19 cellular contexts compared by ENCODE assay signal in the genomic region with DNA sequence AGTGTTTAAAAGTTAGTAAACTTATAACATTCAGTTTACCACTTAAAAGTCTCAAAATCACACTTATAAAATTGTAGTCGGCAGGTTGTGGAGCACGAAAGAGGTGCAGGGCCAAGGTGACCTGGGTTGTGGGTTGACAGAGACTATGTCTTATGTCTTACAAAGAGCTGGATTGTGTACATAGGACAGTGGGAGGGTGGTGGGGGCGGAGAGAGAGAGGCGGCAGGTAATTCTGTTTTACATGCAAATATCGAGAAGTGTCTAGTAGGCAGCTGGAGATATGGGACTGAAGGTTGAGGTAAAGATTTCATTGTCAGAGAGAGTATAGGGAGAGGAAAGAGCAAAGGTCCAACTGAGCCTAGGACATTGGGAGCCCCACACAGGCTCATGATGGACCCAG. TPM values are rescaled to one million over a fixed set of nuclear protein-coding genes. Genes with fewer than 3 reads are reported as not detected.
DNase-seq lines count a peak whose midpoint lies in the region; ATAC-seq, FAIRE-seq and TF ChIP-seq lines count a peak whose summit lies in the region.
"Had no signal": no experiment of that assay in that cellular context is flagged by ENCODE, and none has a peak within 500 bp of the region (broad histone marks: within the 10 kb centered on the region; RNA-seq: fewer than 3 reads in every experiment).

No MANE protein-coding gene starts in this region.

- TF ChIP-seq CTCF in GM23338 (conservative IDR thresholded peaks at IDR 0.05; ENCODE audit: low read depth in 2 of 2) (no peak), H1 (IDR thresholded peaks at IDR 0.05; ENCODE audit: control extremely low read depth in 1 of 3, insufficient read depth in 1 of 3, low read depth in 1 of 3, low read length in 3 of 3) (no peak)

- H4K5ac ChIP-seq in H1 (ENCODE audit: insufficient read length, low read depth, low read length) (no peak overlapping the region), mesendoderm (ENCODE audit: low read length) (no peak overlapping the region)

- no peak for ATAC-seq in GM23338

- peaks cover 21% of the 10 kb centered on the region for H3K4me1 Mint-ChIP-seq in GM23338
- H3K4me1 Mint-ChIP-seq: CD4-positive, alpha-beta memory T cell; IgD-negative memory B cell had no signal

- H2AFZ ChIP-seq in GM23338 (peak overlapping the region; percentile 72), H1 (ENCODE audit: low read length) (no peak overlapping the region), trophoblast cell (ENCODE audit: insufficient read depth, low read length, poor library complexity) (no peak overlapping the region)

- no peaks in the 10 kb centered on the region for H3K23me2 ChIP-seq in H1 (ENCODE audit: low read depth, low read length)

- H3K36me3 ChIP-seq in GM23338 (ENCODE audit: insufficient read depth) = no peaks in the 10 kb centered on the region
- H3K36me3 ChIP-seq in H1 (ENCODE audit: control insufficient read depth in 2 of 4, insufficient read depth in 4 of 4, low read length in 3 of 4) = no peaks in the 10 kb centered on the region
- no peaks in the 10 kb centered on the region for H3K36me3 ChIP-seq in trophoblast cell (ENCODE audit: control insufficient read depth in 1 of 2, insufficient read depth in 2 of 2, low read length in 2 of 2)
- no peaks in the 10 kb centered on the region for H3K36me3 ChIP-seq in mesendoderm (ENCODE audit: control insufficient read depth, insufficient read depth, low read length)
- H3K36me3 ChIP-seq: BLaER1, HAP-1 had no signal

- 92% methylated on average over 5 of the region's 5 CpGs; no CpG with 5 or more reads in 1 of the 2 experiments for WGBS in H1 (ENCODE audit: extremely low coverage in 1 of 2, insufficient coverage in 1 of 2, insufficient read length in 1 of 2, insufficient replicate concordance in 2 of 2, low coverage in 1 of 2, low lambda C conversion rate in 2 of 2, missing lambda C conversion rate in 1 of 2), 2 experiments
- no CpG with 5 or more reads among the region's 5 CpGs for WGBS in trophoblast cell (ENCODE audit: extremely low coverage, insufficient coverage, insufficient read length)
- WGBS in mesendoderm (ENCODE audit: extremely low coverage, insufficient coverage, low lambda C conversion rate) = no CpG with 5 or more reads among the region's 5 CpGs

- DNase-seq in GM23338 (ENCODE audit: low spot score) (no peak), NCI-H526 (lab: John Stamatoyannopoulos, UW) (peak; percentile 67 to 69), H1 (ENCODE audit: low read depth in 1 of 2, low spot score in 2 of 2) (no peak), trophoblast cell (no peak), H54 (ENCODE audit: insufficient read length, low spot score) (no peak), RKO (ENCODE audit: low spot score) (no peak), mesendoderm (no peak)
- DNase-seq: 8988T; CD4-positive, alpha-beta memory T cell; DMS153; DMS79; GDM1 had no signal

- H3K79me1 ChIP-seq in H1 (ENCODE audit: low read depth, low read length) = no peaks in the 10 kb centered on the region
- peaks cover 6% of the 10 kb centered on the region for H3K79me1 ChIP-seq in trophoblast cell (ENCODE audit: low read length)
- no peaks in the 10 kb centered on the region for H3K79me1 ChIP-seq in mesendoderm (ENCODE audit: low read length)

- no peaks in the 10 kb centered on the region for H3K27me3 Mint-ChIP-seq in GM23338 (ENCODE audit: insufficient read depth, low read depth, poor library complexity)

- H3K27ac ChIP-seq in GM23338 (ENCODE audit: low read depth) (no peak overlapping the region), H1 (ENCODE audit: low read depth, low read length) (no peak overlapping the region), trophoblast cell (ENCODE audit: low read depth, low read length) (no peak overlapping the region), mesendoderm (ENCODE audit: low read depth, low read length) (no peak overlapping the region)
- H3K27ac ChIP-seq: BLaER1 had no signal

- H3K4me3 ChIP-seq in GM23338 (no peak overlapping the region), H1 (ENCODE audit: extremely low read depth in 1 of 4, insufficient read depth in 2 of 4, low read depth in 3 of 4, low read length in 4 of 4) (no peak overlapping the region), trophoblast cell (ENCODE audit: low read depth, low read length) (no peak overlapping the region), mesendoderm (ENCODE audit: low read length) (no peak overlapping the region)
- H3K4me3 ChIP-seq: BLaER1, HAP-1 had no signal

- FAIRE-seq in H1 (lab: Jason Lieb, UNC) (no peak), H54 (lab: Jason Lieb, UNC) (no peak)
- FAIRE-seq: GM12892, GM18507, HTR-8/SVneo had no signal

- H3K36me3 Mint-ChIP-seq in GM23338 (ENCODE audit: low read depth) = 0 out of 3 replicates have a peak, but pooled peaks cover 2% of the 10 kb centered on the region
- H3K36me3 Mint-ChIP-seq: CD14-positive monocyte; CD4-positive, alpha-beta memory T cell had no signal

- no peak overlapping the region for H4K12ac ChIP-seq in trophoblast cell (ENCODE audit: low read depth, low read length)

- no peak for TF ChIP-seq EP300 in H1 (IDR thresholded peaks at IDR 0.05; ENCODE audit: borderline replicate concordance in 1 of 2, low read depth in 2 of 2, low read length in 2 of 2)

- H3K23ac ChIP-seq in H1 (ENCODE audit: insufficient read length) (no peak overlapping the region), trophoblast cell (ENCODE audit: low read length) (no peak overlapping the region), mesendoderm (ENCODE audit: low read length) (no peak overlapping the region)

- no peak overlapping the region for H2BK20ac ChIP-seq in H1 (ENCODE audit: low read length)

- H3K27me3 ChIP-seq in GM23338 (ENCODE audit: insufficient read depth) (no peaks in the 10 kb centered on the region), H1 (replicated peaks in 1 of 4; ENCODE audit: control insufficient read depth in 3 of 4, extremely low read depth in 1 of 4, insufficient read depth in 3 of 4, low read length in 3 of 4) (no peaks in the 10 kb centered on the region), trophoblast cell (ENCODE audit: insufficient read depth, low read length) (no peaks in the 10 kb centered on the region), mesendoderm (ENCODE audit: insufficient read depth, low read length, poor library complexity) (no peaks in the 10 kb centered on the region)
- H3K27me3 ChIP-seq: BLaER1 had no signal

- TF ChIP-seq POLR2A in H1 (IDR thresholded peaks at IDR 0.05; ENCODE audit: control extremely low read depth in 1 of 2, low read depth in 2 of 2, low read length in 2 of 2) = no peak
- no peak for TF ChIP-seq POLR2A in H54 (IDR thresholded peaks at IDR 0.05; ENCODE audit: low read depth, low read length)

- H3K27ac Mint-ChIP-seq in GM23338 = no peak overlapping the region
- H3K27ac Mint-ChIP-seq: CD4-positive, alpha-beta memory T cell; IgD-negative memory B cell had no signal

- no peak overlapping the region for H2BK15ac ChIP-seq in H1 (ENCODE audit: low read length)
- no peak overlapping the region for H2BK15ac ChIP-seq in mesendoderm (replicated peaks; ENCODE audit: low read depth)

- H3F3A ChIP-seq in GM23338 (replicated peaks; ENCODE audit: low read depth) = no peaks in the 10 kb centered on the region

- no peak overlapping the region for H3K14ac ChIP-seq in H1 (ENCODE audit: insufficient read length)
- H3K14ac ChIP-seq in trophoblast cell (ENCODE audit: low read length) = no peak overlapping the region

- no peak overlapping the region for H3K4me2 ChIP-seq in GM23338
- no peak overlapping the region for H3K4me2 ChIP-seq in H1 (ENCODE audit: insufficient read depth in 1 of 2, low read depth in 2 of 2, low read length in 2 of 2)
- no peak overlapping the region for H3K4me2 ChIP-seq in trophoblast cell (ENCODE audit: low read length)
- no peak overlapping the region for H3K4me2 ChIP-seq in mesendoderm (ENCODE audit: low read length)
- H3K4me2 ChIP-seq: BLaER1 had no signal

- H2BK12ac ChIP-seq in H1 (ENCODE audit: low read depth, low read length) = no peak overlapping the region
- peak overlapping the region; percentile 82 for H2BK12ac ChIP-seq in trophoblast cell (ENCODE audit: low read length)

- POLR2A ChIA-PET in H1 (lab: Charles Lee; ENCODE audit: partially characterized antibody) = no interaction called here

- peak overlapping the region; percentile 13; the same call in 1 of the 2 replicates for H3K18ac ChIP-seq in H1 (ENCODE audit: extremely low read depth, low read length)
- H3K18ac ChIP-seq in trophoblast cell (ENCODE audit: low read length) = no peak overlapping the region
- no peak overlapping the region for H3K18ac ChIP-seq in mesendoderm (ENCODE audit: low read length)

- TF ChIP-seq RAD21 in H1 (IDR thresholded peaks at IDR 0.05 in 1 of 2, conservative IDR thresholded peaks at IDR 0.05 in 1 of 2; ENCODE audit: low read depth in 2 of 2, low read length in 2 of 2) = no peak

- H3K4ac ChIP-seq in H1 (replicated peaks; ENCODE audit: insufficient read length, low read depth, low read length) (no peak overlapping the region), trophoblast cell (ENCODE audit: low read depth, low read length) (no peak overlapping the region), mesendoderm (ENCODE audit: low read depth, low read length) (no peak overlapping the region)

- H3K56ac ChIP-seq in H1 (replicated peaks; ENCODE audit: insufficient read length, low read depth, low read length) (no peak overlapping the region), mesendoderm (ENCODE audit: low read length) (no peak overlapping the region)

- H4K20me1 ChIP-seq in GM23338 (replicated peaks; ENCODE audit: insufficient read depth) (no peaks in the 10 kb centered on the region), H1 (replicated peaks in 1 of 2; ENCODE audit: control insufficient read depth in 1 of 2, insufficient read depth in 2 of 2, low read length in 2 of 2) (no peaks in the 10 kb centered on the region)
- H4K20me1 ChIP-seq: BLaER1 had no signal

- H2AK5ac ChIP-seq in H1 (ENCODE audit: low read depth, low read length) (no peak overlapping the region), trophoblast cell (ENCODE audit: low read length) (no peak overlapping the region), mesendoderm (ENCODE audit: low read length) (no peak overlapping the region)

- peaks cover 10% of the 10 kb centered on the region; the same call in 1 of the 2 replicates for H3K9me2 ChIP-seq in GM23338 (ENCODE audit: insufficient read depth)

- no peak overlapping the region for H3K9ac ChIP-seq in H1 (replicated peaks in 1 of 4; ENCODE audit: extremely low read depth in 1 of 4, low read depth in 3 of 4, low read length in 3 of 4)
- H3K9ac ChIP-seq in trophoblast cell (ENCODE audit: low read length) = no peak overlapping the region
- no peak overlapping the region for H3K9ac ChIP-seq in mesendoderm (ENCODE audit: low read length)
- H3K9ac ChIP-seq: BLaER1 had no signal

- H2BK120ac ChIP-seq in H1 (replicated peaks; ENCODE audit: low read depth, low read length) (no peak overlapping the region), trophoblast cell (ENCODE audit: insufficient read depth, low read length, poor library complexity) (no peak overlapping the region), mesendoderm (ENCODE audit: low read depth, low read length) (no peak overlapping the region)

- H4K91ac ChIP-seq in H1 (replicated peaks; ENCODE audit: insufficient read length, low read length) (no peak overlapping the region), trophoblast cell (ENCODE audit: low read depth, low read length) (no peak overlapping the region)

- H3K4me3 Mint-ChIP-seq in GM23338 = no peak overlapping the region
- H3K4me3 Mint-ChIP-seq: CD14-positive monocyte; CD4-positive, alpha-beta memory T cell had no signal

- H2BK5ac ChIP-seq in H1 (ENCODE audit: low read depth, low read length) (no peak overlapping the region), trophoblast cell (ENCODE audit: low read depth, low read length, poor library complexity) (no peak overlapping the region), mesendoderm (ENCODE audit: low read length) (no peak overlapping the region)

- no peaks in the 10 kb centered on the region for H3K9me3 ChIP-seq in H1 (ENCODE audit: insufficient read depth in 2 of 2, low read depth in 1 of 2, low read length in 1 of 2)
- peaks cover 2% of the 10 kb centered on the region for H3K9me3 ChIP-seq in trophoblast cell (ENCODE audit: insufficient read depth, low read depth, low read length)
- H3K9me3 ChIP-seq: BLaER1, HAP-1 had no signal

- peaks cover 14% of the 10 kb centered on the region for H3K4me1 ChIP-seq in GM23338 (ENCODE audit: insufficient read depth)
- H3K4me1 ChIP-seq in H1 (replicated peaks in 1 of 4; ENCODE audit: control insufficient read depth in 3 of 4, insufficient read depth in 4 of 4, low read length in 3 of 4) = peaks cover 0 to 11% (median 3%) of the 10 kb centered on the region in 4 experiments; a peak in 5 of 7 replicates
- H3K4me1 ChIP-seq in trophoblast cell (ENCODE audit: control insufficient read depth in 1 of 2, insufficient read depth in 2 of 2, low read length in 2 of 2) = peaks cover 2 to 7% of the 10 kb centered on the region in 2 experiments
- no peaks in the 10 kb centered on the region for H3K4me1 ChIP-seq in mesendoderm (ENCODE audit: control insufficient read depth, low read depth, low read length)
- H3K4me1 ChIP-seq: BLaER1, HAP-1 had no signal

- H4K8ac ChIP-seq in H1 (ENCODE audit: extremely low read depth, insufficient read depth, low read length) (no peak overlapping the region), trophoblast cell (ENCODE audit: low read depth, low read length) (no peak overlapping the region), mesendoderm (ENCODE audit: low read depth, low read length) (no peak overlapping the region)

- CTCF ChIA-PET in H1 (lab: Charles Lee; ENCODE audit: partially characterized antibody) = interaction anchor here (1.1 to 1.5 kb wide), 2 partner anchors 24 to 92 kb away, joined by 3 read pairs; no protein-coding TSS in a partner anchor

- 0 out of 3 replicates have a peak, but pooled peaks cover 3% of the 10 kb centered on the region for H3K9me3 Mint-ChIP-seq in GM23338
- H3K9me3 Mint-ChIP-seq: CD4-positive, alpha-beta memory T cell; IgD-negative memory B cell had no signal

- H3K79me2 ChIP-seq in GM23338 (replicated peaks; ENCODE audit: insufficient read depth) (no peaks in the 10 kb centered on the region), H1 (ENCODE audit: control insufficient read depth in 1 of 2, insufficient read depth in 2 of 2, low read length in 2 of 2) (no peaks in the 10 kb centered on the region), trophoblast cell (ENCODE audit: control insufficient read depth, insufficient read depth, low read length, poor library complexity) (no peaks in the 10 kb centered on the region), mesendoderm (ENCODE audit: control insufficient read depth, insufficient read depth, low read length) (no peaks in the 10 kb centered on the region)

RNA-seq across cellular contexts. Expression of a gene that starts 28.2 kb away (rescaled TPM):
- total RNA-seq in GM23338 (2014; rRNA removed; shearing (Covaris generic)) = 12.2 and 16.5 TPM in 2 replicates
- polyA plus RNA-seq in GM23338 (2016; fragmentation: Nextera tagmentation; extraction: Ambion mirVana) (5.5 and 6.7 TPM in 2 replicates), H1 (2011; rRNA removed) (8.2 and 8.5 TPM in 2 replicates)
- total RNA-seq in H1 (2021; fragmentation: NEBNext Ultra II Directional; extraction: Animal tissue kit (Norgen Biotek cat#: 25700)) = 14.0 and 14.4 TPM in 2 replicates
- polyA plus RNA-seq in H1 (2011; cell fraction: cytosol; rRNA removed) = 8.6 TPM
- polyA plus RNA-seq in H1 (2011; cell fraction: nucleus; rRNA removed) = 17.3 TPM
- polyA plus RNA-seq in H1 (2012, experiment 1 of 2) = 7.3 to 9.6 TPM (median 8.3 TPM) in 4 replicates
- 2.0 TPM for polyA plus RNA-seq in H1 (2012, experiment 2 of 2)
- 7.5 TPM for polyA plus RNA-seq in H1 (2013, experiment 1 of 2)
- polyA plus RNA-seq in H1 (2013, experiment 2 of 2) = 7.2 TPM
- 14.2 and 15.0 TPM in 2 replicates for polyA minus RNA-seq in H1 (2011; rRNA and poly(A)+ RNA removed)
- polyA minus RNA-seq in H1 (2011; cell fraction: cytosol; rRNA and poly(A)+ RNA removed) = 11.5 TPM
- polyA minus RNA-seq in H1 (2011; cell fraction: nucleus; rRNA and poly(A)+ RNA removed) = 8.1 TPM
- polyA plus RNA-seq in trophoblast cell (2013) = 6.7 TPM in 2 replicates
- polyA plus RNA-seq in mesendoderm (2013, experiment 1 of 2) = 5.9 TPM
- 5.8 TPM for polyA plus RNA-seq in mesendoderm (2013, experiment 2 of 2)

Comparison
In these comparisons a context has a peak if more than half of its experiments do, and no peak if none do; other contexts are left out.
1. DNase-seq: peak in NCI-H526 (2 of 2); none in GM23338 (single experiment), H1 (0 of 2), trophoblast cell (0 of 2), H54 (single experiment), RKO (single experiment) and mesendoderm (single experiment).